Comparison of ENCODE assay signal across 4 cellular contexts in genomic region chr1:19984409-19985016, GRCh38. TPM values are rescaled to one million over a fixed set of nuclear protein-coding genes. Genes with fewer than 3 reads are reported as not detected.
"Had no signal": no experiment of that assay in that cellular context is flagged by ENCODE, and none has a peak within 500 bp of the region (broad histone marks: within the 10 kb centered on the region; RNA-seq: fewer than 3 reads in every experiment).

No MANE protein-coding gene starts in this region.

RNA-seq across cellular contexts. Expression of gene PLA2G2A, which starts 5.1 kb away (rescaled TPM):
- total RNA-seq: GM23338, H4, IMR-90, K562 had no signal
